1 cellular context compared by ENCODE assay signal in the genomic region with DNA sequence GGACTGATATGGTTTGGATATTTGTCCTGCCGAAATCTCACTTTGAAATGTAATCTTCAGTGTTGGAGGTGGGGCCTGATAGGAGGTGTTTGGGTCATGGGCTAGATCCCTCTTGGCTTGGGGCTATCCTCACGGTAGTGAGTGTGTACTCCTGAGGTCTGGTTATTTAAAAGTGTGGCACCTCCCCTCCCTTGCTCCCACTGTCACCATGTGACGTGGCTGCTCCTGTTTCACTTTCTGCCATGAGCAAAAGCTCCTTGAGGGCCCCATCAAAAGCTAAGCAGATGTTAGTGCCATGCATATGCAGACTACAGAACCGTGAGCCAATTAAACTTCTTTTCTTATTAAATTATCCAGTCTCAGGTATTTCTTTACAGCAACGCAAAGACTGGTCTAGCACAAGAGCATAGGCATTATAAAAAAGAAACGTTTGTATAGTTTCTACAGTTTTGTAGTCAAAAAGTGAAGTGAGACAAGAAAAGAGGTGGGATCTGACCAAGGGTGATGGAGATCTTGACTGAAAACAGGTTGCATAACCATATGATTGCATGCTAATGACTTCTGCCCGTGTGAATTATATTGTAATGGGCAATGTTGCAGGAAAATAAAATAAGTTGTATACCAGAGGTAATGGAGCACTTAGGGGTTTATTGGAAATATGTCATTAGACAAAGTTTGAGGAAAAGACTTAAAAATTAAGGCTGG.
A peak's percentile ranks its signal among the peaks of the same experiment; 100 is the strongest.
TF ChIP-seq lines count a peak whose summit lies in the region.

No MANE protein-coding gene starts in this region.

TF ChIP-seq in K562, 482 proteins besides CTCF, POLR2A, EP300 and RAD21:
- TF ChIP-seq CBX8 (IDR thresholded peaks at IDR 0.05; ENCODE audit: borderline replicate concordance, extremely low read depth, low read depth, low read length, poor library complexity, severe bottlenecking), result no peak
- TF ChIP-seq, protein P1, sequence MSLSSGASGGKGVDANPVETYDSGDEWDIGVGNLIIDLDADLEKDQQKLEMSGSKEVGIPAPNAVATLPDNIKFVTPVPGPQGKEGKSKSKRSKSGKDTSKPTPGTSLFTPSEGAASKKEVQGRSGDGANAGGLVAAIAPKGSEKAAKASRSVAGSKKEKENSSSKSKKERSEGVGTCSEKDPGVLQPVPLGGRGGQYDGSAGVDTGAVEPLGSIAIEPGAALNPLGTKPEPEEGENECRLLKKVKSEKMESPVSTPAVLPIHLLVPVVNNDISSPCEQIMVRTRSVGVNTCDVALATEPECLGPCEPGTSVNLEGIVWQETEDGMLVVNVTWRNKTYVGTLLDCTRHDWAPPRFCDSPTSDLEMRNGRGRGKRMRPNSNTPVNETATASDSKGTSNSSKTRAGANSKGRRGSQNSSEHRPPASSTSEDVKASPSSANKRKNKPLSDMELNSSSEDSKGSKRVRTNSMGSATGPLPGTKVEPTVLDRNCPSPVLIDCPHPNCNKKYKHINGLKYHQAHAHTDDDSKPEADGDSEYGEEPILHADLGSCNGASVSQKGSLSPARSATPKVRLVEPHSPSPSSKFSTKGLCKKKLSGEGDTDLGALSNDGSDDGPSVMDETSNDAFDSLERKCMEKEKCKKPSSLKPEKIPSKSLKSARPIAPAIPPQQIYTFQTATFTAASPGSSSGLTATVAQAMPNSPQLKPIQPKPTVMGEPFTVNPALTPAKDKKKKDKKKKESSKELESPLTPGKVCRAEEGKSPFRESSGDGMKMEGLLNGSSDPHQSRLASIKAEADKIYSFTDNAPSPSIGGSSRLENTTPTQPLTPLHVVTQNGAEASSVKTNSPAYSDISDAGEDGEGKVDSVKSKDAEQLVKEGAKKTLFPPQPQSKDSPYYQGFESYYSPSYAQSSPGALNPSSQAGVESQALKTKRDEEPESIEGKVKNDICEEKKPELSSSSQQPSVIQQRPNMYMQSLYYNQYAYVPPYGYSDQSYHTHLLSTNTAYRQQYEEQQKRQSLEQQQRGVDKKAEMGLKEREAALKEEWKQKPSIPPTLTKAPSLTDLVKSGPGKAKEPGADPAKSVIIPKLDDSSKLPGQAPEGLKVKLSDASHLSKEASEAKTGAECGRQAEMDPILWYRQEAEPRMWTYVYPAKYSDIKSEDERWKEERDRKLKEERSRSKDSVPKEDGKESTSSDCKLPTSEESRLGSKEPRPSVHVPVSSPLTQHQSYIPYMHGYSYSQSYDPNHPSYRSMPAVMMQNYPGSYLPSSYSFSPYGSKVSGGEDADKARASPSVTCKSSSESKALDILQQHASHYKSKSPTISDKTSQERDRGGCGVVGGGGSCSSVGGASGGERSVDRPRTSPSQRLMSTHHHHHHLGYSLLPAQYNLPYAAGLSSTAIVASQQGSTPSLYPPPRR (CRISPR knock-in tag; IDR thresholded peaks at IDR 0.05; ENCODE audit: borderline replicate concordance), result no peak
- TF ChIP-seq TAF7 (tag; IDR thresholded peaks at IDR 0.05), result no peak
- TF ChIP-seq CEBPG (CRISPR knock-in tag; IDR thresholded peaks at IDR 0.05), result no peak
- peak in 1 of 2 experiments; percentile 36; a peak in 2 of 4 replicates for TF ChIP-seq CEBPG (tag; conservative IDR thresholded peaks at IDR 0.05 in 1 of 2, IDR thresholded peaks at IDR 0.05 in 1 of 2)
